ENCODE assay signal across 8 cellular contexts in the genomic region with DNA sequence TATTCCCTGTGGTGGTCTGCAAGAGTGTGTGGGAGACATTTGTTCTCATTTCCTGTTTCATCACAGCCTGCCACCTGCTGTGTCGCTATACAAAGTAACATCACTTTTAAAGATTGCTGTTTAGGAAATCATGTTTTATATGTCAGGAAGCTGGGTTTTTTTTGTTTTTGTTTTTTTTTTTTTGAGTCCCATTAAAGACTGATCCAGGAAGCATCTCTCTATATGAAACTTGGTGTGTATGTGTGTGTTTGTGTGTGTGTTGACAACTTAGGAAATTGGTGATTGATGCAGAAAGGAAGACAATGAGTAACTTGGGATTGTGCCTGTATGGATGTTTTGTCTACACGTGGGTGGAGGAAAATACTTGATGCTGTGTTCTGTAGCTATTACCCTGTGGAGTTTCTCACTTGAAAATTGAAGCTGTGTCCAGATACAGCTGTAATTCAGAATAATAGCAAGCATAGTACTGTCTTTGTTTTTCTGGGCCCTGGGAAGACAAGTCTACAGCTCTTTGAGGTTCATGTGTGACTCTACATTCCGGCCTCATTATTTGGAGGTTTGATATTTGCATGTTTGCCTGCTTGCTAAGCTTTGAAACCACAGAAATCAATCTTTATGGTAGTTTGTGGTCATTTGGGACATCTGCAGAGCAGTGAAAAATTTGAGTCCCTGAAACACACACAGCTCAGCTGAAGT. TPM values are rescaled to one million over a fixed set of nuclear protein-coding genes. Genes with fewer than 3 reads are reported as not detected.
A peak's percentile ranks its signal among the peaks of the same experiment; 100 is the strongest.
DNase-seq lines count a peak whose midpoint lies in the region; ATAC-seq and TF ChIP-seq lines count a peak whose summit lies in the region.

No MANE protein-coding gene starts in this region.

- H3K23me2 ChIP-seq in H9 (ENCODE audit: insufficient read length, low read depth, low read length, poor library complexity, severe bottlenecking): no peaks in the 10 kb centered on the region

- WGBS in H9 (ENCODE audit: extremely low coverage, insufficient read length, low lambda C conversion rate): no CpG with 5 or more reads among the region's 3 CpGs

- peaks cover 7% of the 10 kb centered on the region in 2 experiments for H3K9me3 Mint-ChIP-seq in H9
- H3K9me3 Mint-ChIP-seq in activated naive CD8-positive, alpha-beta T cell treated with anti-CD3 and anti-CD28 coated beads for 36 hours: peaks cover 2% of the 10 kb centered on the region

- H2AFZ ChIP-seq in H9 (ENCODE audit: low read length): no peak overlapping the region

- no peak overlapping the region for H3T11ph ChIP-seq in H9 (ENCODE audit: low read length)

- no peaks in the 10 kb centered on the region for H3K9me3 ChIP-seq in H9 (ENCODE audit: control insufficient read depth, low read depth, low read length)

- no peak overlapping the region for H3K4me2 ChIP-seq in H9 (ENCODE audit: insufficient read depth, insufficient read length, low read length)

- no peak overlapping the region for H2BK5ac ChIP-seq in H9 (ENCODE audit: insufficient read length, low read length)

- no peak overlapping the region for H4K5ac ChIP-seq in H9 (ENCODE audit: insufficient read length, low read depth, low read length)

- ATAC-seq in GM18502 (IDR thresholded peaks at IDR 0.05; ENCODE audit: poor library complexity, unreplicated experiment): peak; percentile 83

- H2BK20ac ChIP-seq in H9 (ENCODE audit: low read depth, low read length, poor library complexity, severe bottlenecking): no peak overlapping the region

- H3K9ac ChIP-seq in H9 (ENCODE audit: extremely low read depth, insufficient read length, low read length): no peak overlapping the region

- no peak overlapping the region for H3K4me3 ChIP-seq in fibroblast of pulmonary artery (replicated peaks; ENCODE audit: low read depth, low read length)

- no peaks in the 10 kb centered on the region for H3K27me3 ChIP-seq in H9 (ENCODE audit: insufficient read depth, low read length)

- H2BK120ac ChIP-seq in H9 (ENCODE audit: low read depth, low read length, poor library complexity, severe bottlenecking): no peak overlapping the region

- H2AK5ac ChIP-seq in H9 (ENCODE audit: insufficient read length, low read length): no peak overlapping the region

- peak overlapping the region in 2 of 3 experiments; percentile 3 to 84; a peak in 2 of 7 replicates for H3K27ac Mint-ChIP-seq in H9
- H3K27ac Mint-ChIP-seq in activated naive CD8-positive, alpha-beta T cell treated with anti-CD3 and anti-CD28 coated beads for 36 hours: no peak overlapping the region

- no peak overlapping the region for H3K23ac ChIP-seq in H9 (ENCODE audit: insufficient read length, low read depth, low read length)

- TF ChIP-seq CTCF in H9 (conservative IDR thresholded peaks at IDR 0.05) (no peak), fibroblast of pulmonary artery (IDR thresholded peaks at IDR 0.05; ENCODE audit: low read length, missing control alignments) (no peak)

- no peak overlapping the region for H3K56ac ChIP-seq in H9 (ENCODE audit: insufficient read length, low read depth, low read length)

- peaks cover 5% of the 10 kb centered on the region; the same call in 1 of the 2 replicates for H3K4me1 ChIP-seq in H9 (ENCODE audit: insufficient read depth, low read length)

- H2BK12ac ChIP-seq in H9 (ENCODE audit: insufficient read length, low read depth, low read length): no peak overlapping the region

- peaks cover 2% of the 10 kb centered on the region for H3K79me1 ChIP-seq in H9 (ENCODE audit: insufficient read depth, low read depth, low read length, poor library complexity, severe bottlenecking)

- no peak overlapping the region for H3K14ac ChIP-seq in H9 (ENCODE audit: insufficient read depth, low read length)

- H3K4ac ChIP-seq in H9 (ENCODE audit: low read depth, low read length): no peak overlapping the region

- H2BK15ac ChIP-seq in H9 (ENCODE audit: low read depth, low read length): no peak overlapping the region

- peaks cover 7 to 10% (median 7%) of the 10 kb centered on the region in 3 experiments for H3K36me3 Mint-ChIP-seq in H9 (ENCODE audit: insufficient read depth in 1 of 3, low read depth in 3 of 3)
- no peaks in the 10 kb centered on the region for H3K36me3 Mint-ChIP-seq in activated naive CD8-positive, alpha-beta T cell treated with anti-CD3 and anti-CD28 coated beads for 36 hours

- no peaks in the 10 kb centered on the region for H4K20me1 ChIP-seq in H9 (ENCODE audit: control insufficient read depth, insufficient read depth, insufficient read length)

- peaks cover 3% of the 10 kb centered on the region; the same call in 1 of the 2 replicates for H3K79me2 ChIP-seq in H9 (ENCODE audit: insufficient read depth, low read length)

- H3K27ac ChIP-seq in H9 (ENCODE audit: insufficient read length, low read depth, low read length): no peak overlapping the region

- H4K8ac ChIP-seq in H9 (replicated peaks; ENCODE audit: insufficient read length, low read depth, low read length): no peak overlapping the region

- H3K27me3 Mint-ChIP-seq in H9 (ENCODE audit: low read depth): no peaks in the 10 kb centered on the region
- no peaks in the 10 kb centered on the region for H3K27me3 Mint-ChIP-seq in activated naive CD8-positive, alpha-beta T cell treated with anti-CD3 and anti-CD28 coated beads for 36 hours

- no peak overlapping the region for H4K91ac ChIP-seq in H9 (ENCODE audit: insufficient read length, low read depth, low read length)

- H3K4me1 Mint-ChIP-seq in H9: peaks cover 11 to 18% of the 10 kb centered on the region in 2 experiments
- peaks cover 7% of the 10 kb centered on the region for H3K4me1 Mint-ChIP-seq in activated naive CD8-positive, alpha-beta T cell treated with anti-CD3 and anti-CD28 coated beads for 36 hours

- H3K18ac ChIP-seq in H9 (ENCODE audit: insufficient read length, low read depth, low read length): no peak overlapping the region

- no peak for DNase-seq in H9
- DNase-seq in M059J (ENCODE audit: low read depth): peak; percentile 96
- DNase-seq in fibroblast of pulmonary artery (ENCODE audit: low read depth): peak; percentile 78
- DNase-seq in activated naive CD8-positive, alpha-beta T cell treated with anti-CD3 and anti-CD28 coated beads for 36 hours: no peak
- DNase-seq in iPS-NIHi11 (ENCODE audit: low spot score): no peak
- DNase-seq in stimulated activated CD4-positive, alpha-beta T cell treated with anti-CD3 and anti-CD28 coated beads, Interleukin-4, amount 100 ng/mL, for 4 hours: no peak
- no peak for DNase-seq in NCI-H1694 (lab: John Stamatoyannopoulos, UW)

- no peak overlapping the region for H3K4me3 Mint-ChIP-seq in H9
- H3K4me3 Mint-ChIP-seq in activated naive CD8-positive, alpha-beta T cell treated with anti-CD3 and anti-CD28 coated beads for 36 hours: no peak overlapping the region

RNA-seq across cellular contexts. Expression of a gene that starts 47.9 kb away (rescaled TPM):
- 96.2 and 110 TPM in 2 replicates for total RNA-seq in H9 (2021)
- total RNA-seq in M059J (2014; rRNA removed; shearing (Covaris generic)): 161 and 321 TPM in 2 replicates
- under 1 TPM; 0.42 to 0.66 TPM for total RNA-seq in activated naive CD8-positive, alpha-beta T cell treated with anti-CD3 and anti-CD28 coated beads for 36 hours

Comparison
In these comparisons a context has a peak if more than half of its experiments do, and no peak if none do; other contexts are left out.
1. DNase-seq: peak in M059J (single experiment) and fibroblast of pulmonary artery (single experiment); none in H9 (single experiment), activated naive CD8-positive, alpha-beta T cell treated with anti-CD3 and anti-CD28 coated beads for 36 hours (single experiment), iPS-NIHi11 (single experiment), stimulated activated CD4-positive, alpha-beta T cell treated with anti-CD3 and anti-CD28 coated beads, Interleukin-4, amount 100 ng/mL, for 4 hours (0 of 2) and NCI-H1694 (single experiment).
2. RNA of a gene that starts 47.9 kb away (total RNA-seq): 161 to 321 TPM in M059J and 96.2 to 110 TPM in H9; 0.42 to 0.66 TPM in activated naive CD8-positive, alpha-beta T cell treated with anti-CD3 and anti-CD28 coated beads for 36 hours; every median in the first group is over 10 times any median in the second.